In genomic region chr18:44979813-44980212, GRCh38 we compare ENCODE assay signal across 21 cellular contexts.
"Had no signal": no experiment of that assay in that cellular context is flagged by ENCODE, and none has a peak within 500 bp of the region (broad histone marks: within the 10 kb centered on the region; RNA-seq: fewer than 3 reads in every experiment).

No MANE protein-coding gene starts in this region.

- H3K4me3 ChIP-seq: ascending aorta, hepatocyte, left ventricle myocardium inferior, spleen, transverse colon, uterus had no signal

- H3K27ac Mint-ChIP-seq: activated CD8-positive, alpha-beta T cell treated with anti-CD3 and anti-CD28 coated beads, Interleukin-2, amount 10 ng/mL, durations not matched to agents 7 days and 5 days; activated naive CD4-positive, alpha-beta T cell treated with anti-CD3 and anti-CD28 coated beads, Interleukin-2, amount 50 U/mL, for 72 hours; activated T-helper 17 cell treated with anti-CD3 and anti-CD28 coated beads, Interleukin-2, amount 50 U/mL, for 72 hours; progenitor cell of endocrine pancreas; stimulated activated naive CD8-positive, alpha-beta T cell treated with anti-CD3 and anti-CD28 coated beads, Interleukin-15, amount 100 ng/mL, for 72 hours had no signal

- H3K9me3 Mint-ChIP-seq: activated naive CD4-positive, alpha-beta T cell treated with anti-CD3 and anti-CD28 coated beads, Interleukin-2, amount 50 U/mL, for 72 hours; activated T-helper 17 cell treated with anti-CD3 and anti-CD28 coated beads, Interleukin-2, amount 50 U/mL, for 72 hours; stimulated activated naive CD8-positive, alpha-beta T cell treated with anti-CD3 and anti-CD28 coated beads, Interleukin-15, amount 100 ng/mL, for 72 hours had no signal

- H3K4me1 ChIP-seq: ascending aorta, left ventricle myocardium inferior, spleen, transverse colon had no signal

- H3K9me3 ChIP-seq: ascending aorta, left ventricle myocardium inferior, spleen, transverse colon, uterus had no signal

- H3K4me1 Mint-ChIP-seq: activated T-helper 17 cell treated with anti-CD3 and anti-CD28 coated beads, Interleukin-2, amount 50 U/mL, for 72 hours; stimulated activated naive CD8-positive, alpha-beta T cell treated with anti-CD3 and anti-CD28 coated beads, Interleukin-15, amount 100 ng/mL, for 72 hours had no signal

- DNase-seq: activated CD4-positive, alpha-beta T cell treated with anti-CD3 and anti-CD28 coated beads for 1 hour; activated CD4-positive, alpha-beta T cell treated with anti-CD3 and anti-CD28 coated beads, Interleukin-2, amount 50 U/mL, for 1 hour; activated CD8-positive, alpha-beta T cell treated with anti-CD3 and anti-CD28 coated beads, Interleukin-2, amount 10 ng/mL, durations not matched to agents 7 days and 5 days; brain microvascular endothelial cell; central memory CD4-positive, alpha-beta T cell; effector memory CD4-positive, alpha-beta T cell; foreskin melanocyte; kidney glomerular epithelial cell; left ventricle myocardium inferior; retina; spleen; stimulated activated CD4-positive, alpha-beta T cell treated with anti-CD3 and anti-CD28 coated beads, Interleukin-4, amount 100 ng/mL, for 24 hours; stimulated activated naive CD8-positive, alpha-beta T cell treated with anti-CD3 and anti-CD28 coated beads, Interleukin-15, amount 100 ng/mL, for 72 hours; transverse colon; uterus had no signal

- H3K27me3 Mint-ChIP-seq: stimulated activated naive CD8-positive, alpha-beta T cell treated with anti-CD3 and anti-CD28 coated beads, Interleukin-15, amount 100 ng/mL, for 72 hours had no signal

- H3K36me3 Mint-ChIP-seq: activated naive CD4-positive, alpha-beta T cell treated with anti-CD3 and anti-CD28 coated beads, Interleukin-2, amount 50 U/mL, for 72 hours had no signal

- H3K36me3 ChIP-seq: ascending aorta, brain microvascular endothelial cell, left ventricle myocardium inferior, spleen, transverse colon, uterus had no signal

- H3K4me3 Mint-ChIP-seq: activated CD8-positive, alpha-beta T cell treated with anti-CD3 and anti-CD28 coated beads, Interleukin-2, amount 10 ng/mL, durations not matched to agents 7 days and 5 days; activated T-helper 17 cell treated with anti-CD3 and anti-CD28 coated beads, Interleukin-2, amount 50 U/mL, for 72 hours; stimulated activated naive CD8-positive, alpha-beta T cell treated with anti-CD3 and anti-CD28 coated beads, Interleukin-15, amount 100 ng/mL, for 72 hours had no signal

- H3K27ac ChIP-seq: ascending aorta, brain microvascular endothelial cell, hepatocyte, left ventricle myocardium inferior, transverse colon, uterus, VCaP had no signal

- ATAC-seq: activated CD8-positive, alpha-beta T cell treated with anti-CD3 and anti-CD28 coated beads, Interleukin-2, amount 10 ng/mL, durations not matched to agents 7 days and 5 days; activated naive CD4-positive, alpha-beta T cell treated with anti-CD3 and anti-CD28 coated beads, Interleukin-2, amount 50 U/mL, for 72 hours; activated T-helper 17 cell treated with anti-CD3 and anti-CD28 coated beads, Interleukin-2, amount 50 U/mL, for 72 hours; stimulated activated naive CD8-positive, alpha-beta T cell treated with anti-CD3 and anti-CD28 coated beads, Interleukin-15, amount 100 ng/mL, for 72 hours had no signal

- H3K27me3 ChIP-seq: ascending aorta, brain microvascular endothelial cell, hepatocyte, spleen, transverse colon, uterus had no signal
